ENCODE assay signal across 12 cellular contexts in the genomic region with DNA sequence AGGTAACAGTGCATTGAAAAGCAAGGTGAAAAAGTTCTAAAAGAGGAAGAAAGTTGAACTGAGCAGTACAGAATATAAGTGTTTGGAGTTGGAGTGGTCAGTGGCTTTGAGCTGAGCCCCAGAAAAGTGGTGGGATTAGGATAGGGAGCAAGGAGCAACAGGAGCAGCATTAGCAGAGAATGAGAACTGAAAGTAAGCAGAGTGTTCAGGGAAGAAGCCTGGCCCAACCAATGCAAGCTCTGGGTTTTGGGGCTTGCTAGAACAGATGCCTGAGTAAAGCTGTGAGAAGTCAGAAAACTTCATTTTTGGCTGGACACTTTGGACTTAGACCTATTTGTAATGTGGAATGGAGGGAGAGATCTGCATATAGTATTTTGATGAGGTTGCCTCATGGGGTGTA. TPM values are rescaled to one million over a fixed set of nuclear protein-coding genes. Genes with fewer than 3 reads are reported as not detected.
DNase-seq lines count a peak whose midpoint lies in the region; ATAC-seq and TF ChIP-seq lines count a peak whose summit lies in the region.
"Had no signal": no experiment of that assay in that cellular context is flagged by ENCODE, and none has a peak within 500 bp of the region (broad histone marks: within the 10 kb centered on the region; RNA-seq: fewer than 3 reads in every experiment).

No MANE protein-coding gene starts in this region.

- H3K9ac ChIP-seq in adipocyte (ENCODE audit: low read length), result peak overlapping the region; percentile 25

- TF ChIP-seq CTCF in A673 (conservative IDR thresholded peaks at IDR 0.05; ENCODE audit: low read depth, low read length), result no peak

- POLR2A ChIA-PET in A673 (lab: Charles Lee; ENCODE audit: low non-redundant PET), result no interaction called here

- peak overlapping the region; percentile 22 for H3K27ac ChIP-seq in A673 (ENCODE audit: low read depth, low read length, poor library complexity, severe bottlenecking)
- H3K27ac ChIP-seq: C4-2B, coronary artery had no signal

- no peaks in the 10 kb centered on the region for H3K36me3 ChIP-seq in A673 (ENCODE audit: insufficient read depth, low read length, poor library complexity, severe bottlenecking)
- H3K36me3 ChIP-seq in adipocyte (ENCODE audit: control insufficient read depth, insufficient read depth, low read length, severe bottlenecking), result peaks cover 14% of the 10 kb centered on the region

- no TSS peak for BruUV-seq in A673 (replicated peaks; lab: Mats Ljungman, UMichigan)

- H3K27me3 ChIP-seq in A673 (replicated peaks; ENCODE audit: insufficient read depth, low read depth, low read length, poor library complexity), result no peaks in the 10 kb centered on the region
- no peaks in the 10 kb centered on the region for H3K27me3 ChIP-seq in adipocyte (replicated peaks; ENCODE audit: control insufficient read depth, insufficient read depth, low read length)

- intact Hi-C loops in A673 (cut with micrococcal nuclease; ENCODE audit: unreplicated experiment), result no loop called here

- H3K4me3 ChIP-seq in A673 (ENCODE audit: low read depth, low read length, poor library complexity, severe bottlenecking) (no peak overlapping the region), adipocyte (ENCODE audit: low read length) (no peak overlapping the region)
- H3K4me3 ChIP-seq: coronary artery had no signal

- H3K4me1 ChIP-seq in A673 (ENCODE audit: insufficient read depth, low read length, poor library complexity, severe bottlenecking) (peaks cover 41% of the 10 kb centered on the region), adipocyte (ENCODE audit: control insufficient read depth, insufficient read depth, low read length) (peaks cover 78% of the 10 kb centered on the region)

- CTCF ChIA-PET in A673 (lab: Charles Lee), result no interaction called here

- peak; percentile 24 for ATAC-seq in GM19023 (IDR thresholded peaks at IDR 0.05; ENCODE audit: unreplicated experiment)
- ATAC-seq in HG02938 (IDR thresholded peaks at IDR 0.05; ENCODE audit: unreplicated experiment), result peak; percentile 26
- ATAC-seq in GM19452 (IDR thresholded peaks at IDR 0.05; ENCODE audit: unreplicated experiment), result no peak
- no peak for ATAC-seq in GM19328 (IDR thresholded peaks at IDR 0.05; ENCODE audit: unreplicated experiment)

- no peaks in the 10 kb centered on the region for H3K9me3 ChIP-seq in A673 (ENCODE audit: low read depth, low read length, poor library complexity, severe bottlenecking)
- no peaks in the 10 kb centered on the region for H3K9me3 ChIP-seq in adipocyte (ENCODE audit: control insufficient read depth, low read length)

- no peak for DNase-seq in A673 (ENCODE audit: low spot score)
- DNase-seq in adipocyte (ENCODE audit: low read depth), result peak; percentile 35
- no peak for DNase-seq in NCI-H146 (lab: John Stamatoyannopoulos, UW)
- DNase-seq in COLO668 (lab: John Stamatoyannopoulos, UW; ENCODE audit: unreplicated experiment), result no peak
- DNase-seq: activated T-cell treated with anti-CD3 and anti-CD28 coated beads, Interleukin-2, amount 50 U/mL, for 48 hours; NCI-H69 had no signal

RNA-seq across cellular contexts. Expression of a gene that starts 17.8 kb away (rescaled TPM):
- total RNA-seq in A673 (2021), result 39.3 and 40.8 TPM in 2 replicates

Comparison
In these comparisons a context has a peak if more than half of its experiments do, and no peak if none do; other contexts are left out.
1. ATAC-seq: peak in GM19023 (single experiment) and HG02938 (single experiment); none in GM19452 (single experiment) and GM19328 (single experiment).